8 cellular contexts compared by ENCODE assay signal in the genomic region with DNA sequence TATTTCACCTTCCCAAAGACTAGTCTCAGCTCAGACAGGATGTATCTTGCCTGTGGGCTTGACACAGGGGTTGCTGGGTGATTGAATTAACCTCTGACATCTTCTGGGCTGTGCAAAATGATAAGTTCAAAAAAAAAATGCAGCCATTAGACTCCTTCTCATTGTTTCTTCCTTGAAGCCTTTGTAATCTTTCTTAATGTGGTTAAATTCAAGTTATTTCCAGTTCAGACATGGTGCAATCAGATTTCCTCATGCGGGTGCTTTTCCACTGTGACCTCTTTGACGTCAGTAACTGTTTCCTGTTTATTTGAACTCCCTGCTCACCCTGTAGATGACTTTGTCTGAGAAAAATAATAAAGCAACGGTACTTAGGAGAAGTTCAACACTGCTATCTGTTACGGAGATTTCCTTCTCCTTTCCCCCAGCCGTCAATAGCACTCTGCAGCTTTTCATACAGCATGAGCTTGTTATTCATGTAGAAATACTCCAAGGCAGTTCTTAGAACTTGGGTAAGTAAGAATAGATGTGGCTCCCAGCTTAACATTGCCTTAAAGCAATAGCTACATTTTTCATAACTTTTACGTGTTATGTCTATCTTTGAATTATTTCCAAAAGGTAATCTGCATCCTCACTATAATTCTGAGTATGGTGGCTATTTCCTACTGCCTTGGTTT.
A peak's percentile ranks its signal among the peaks of the same experiment; 100 is the strongest.
DNase-seq lines count a peak whose midpoint lies in the region; ATAC-seq and TF ChIP-seq lines count a peak whose summit lies in the region.

No MANE protein-coding gene starts in this region.

- H3K9me3 Mint-ChIP-seq in nephron = no peaks in the 10 kb centered on the region

- peak; percentile 62 for DNase-seq in BJ (ENCODE audit: low read depth)
- DNase-seq in activated CD4-positive, alpha-beta T cell treated with anti-CD3 and anti-CD28 coated beads, Interleukin-2, amount 50 U/mL, for 4 hours = peak; percentile 39 to 46
- DNase-seq in epithelial cell of prostate (ENCODE audit: low read depth, low spot score) = no peak
- no peak for DNase-seq in GM19240 (ENCODE audit: insufficient read length, low spot score)
- no peak for DNase-seq in D341Med (ENCODE audit: low spot score)

- POLR2A ChIA-PET in BJ (lab: Charles Lee) = no interaction called here

- H3K27ac ChIP-seq in KOPT-K1 (ENCODE audit: low read depth, low read length, poor library complexity, severe bottlenecking) (peak overlapping the region; percentile 93), epithelial cell of prostate (peak overlapping the region; percentile 56)

- peak overlapping the region; percentile 1 to 14 (median 8) for H3K4me3 Mint-ChIP-seq in nephron

- H3K36me3 ChIP-seq in BJ (ENCODE audit: control insufficient read depth, insufficient read depth, low read length) (no peaks in the 10 kb centered on the region), KOPT-K1 (ENCODE audit: insufficient read depth, low read length) (peaks cover 50% of the 10 kb centered on the region)

- no peak overlapping the region for H3K4me3 ChIP-seq in BJ (ENCODE audit: low read depth, low read length)

- CTCF ChIA-PET in BJ (lab: Yijun Ruan, JAX) = interaction anchor here (0.7 to 2.6 kb wide), 13 partner anchors 14 to 228 kb away, joined by 3 to 21 read pairs (median 6); no protein-coding TSS in a partner anchor

- no peaks in the 10 kb centered on the region for H3K27me3 ChIP-seq in BJ (ENCODE audit: control insufficient read depth, insufficient read depth, low read length)

- H3K27me3 Mint-ChIP-seq in nephron (ENCODE audit: low read depth) = peaks cover 9% of the 10 kb centered on the region

- no peak for TF ChIP-seq CTCF in BJ (IDR thresholded peaks at IDR 0.05; ENCODE audit: insufficient read depth, low read depth, low read length)
- TF ChIP-seq CTCF in nephron (IDR thresholded peaks at IDR 0.05; ENCODE audit: unreplicated experiment in 3 of 3) = no peak

- H3K4me1 Mint-ChIP-seq in nephron = peaks cover 22% of the 10 kb centered on the region

- ATAC-seq in HG03571 (IDR thresholded peaks at IDR 0.05; ENCODE audit: unreplicated experiment) = no peak

- no peaks in the 10 kb centered on the region for H3K9me3 ChIP-seq in KOPT-K1 (ENCODE audit: insufficient read depth, low read length, poor library complexity, severe bottlenecking)

- H3K36me3 Mint-ChIP-seq in nephron (ENCODE audit: low read depth) = no peaks in the 10 kb centered on the region

- peak overlapping the region; percentile 81 to 95 (median 92) for H3K27ac Mint-ChIP-seq in nephron

Comparison
In these comparisons a context has a peak if more than half of its experiments do, and no peak if none do; other contexts are left out.
1. DNase-seq: peak in BJ (single experiment) and activated CD4-positive, alpha-beta T cell treated with anti-CD3 and anti-CD28 coated beads, Interleukin-2, amount 50 U/mL, for 4 hours (2 of 2); none in epithelial cell of prostate (single experiment), GM19240 (single experiment) and D341Med (single experiment).